In the genomic region with DNA sequence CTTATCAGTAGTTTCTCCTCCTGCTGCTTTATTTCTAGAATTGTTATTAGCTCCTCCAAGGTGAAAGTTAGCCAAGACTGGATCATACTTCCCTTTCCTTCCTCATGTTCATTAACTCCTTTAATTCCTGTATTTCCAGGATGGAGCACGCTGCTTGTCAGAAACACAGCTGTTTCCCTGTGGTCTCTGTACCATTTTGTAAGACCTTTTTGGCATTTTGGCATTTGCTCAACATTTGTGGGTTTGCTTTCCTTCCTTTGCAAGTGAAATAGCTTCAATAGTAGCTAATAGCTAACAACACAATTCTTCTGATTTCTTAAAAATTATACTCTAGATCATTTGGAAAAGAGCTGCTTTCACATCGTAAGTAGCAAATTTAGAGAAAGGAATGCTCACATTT, we compare ENCODE assay signal across 25 cellular contexts. TPM values are rescaled to one million over a fixed set of nuclear protein-coding genes. Genes with fewer than 3 reads are reported as not detected.
"Had no signal": no experiment of that assay in that cellular context is flagged by ENCODE, and none has a peak within 500 bp of the region (broad histone marks: within the 10 kb centered on the region; RNA-seq: fewer than 3 reads in every experiment).

No MANE protein-coding gene starts in this region.

- DNase-seq: activated B cell treated with CpG ODN at 0.5 μM for 24 hours; activated CD4-positive, alpha-beta T cell treated with anti-CD3 and anti-CD28 coated beads for 36 hours; activated CD4-positive, alpha-beta T cell treated with anti-CD3 and anti-CD28 coated beads, Interleukin-2, amount 50 U/mL, for 4 hours; activated CD8-positive, alpha-beta memory T cell treated with anti-CD3 and anti-CD28 coated beads, Interleukin-2, amount 50 U/mL, for 48 hours; activated effector memory CD4-positive, alpha-beta T cell treated with Interleukin-2 at 50 U/mL for 16 hours; activated naive CD4-positive, alpha-beta T cell treated with anti-CD3 and anti-CD28 coated beads, Interleukin-2, amount 10 ng/mL, durations not matched to agents 7 days and 5 days; activated T-cell treated with anti-CD3 and anti-CD28 coated beads, Interleukin-2, amount 50 U/mL, for 48 hours; anterior cingulate cortex; endodermal cell; foreskin melanocyte; kidney; lower lobe of right lung; naive thymus-derived CD4-positive, alpha-beta T cell; posterior cingulate gyrus; stimulated activated CD4-positive, alpha-beta T cell treated with anti-CD3 and anti-CD28 coated beads, Interleukin-2, amount 100 ng/mL, for 48 hours; stimulated activated CD8-positive, alpha-beta memory T cell treated with anti-CD3 and anti-CD28 coated beads, Interleukin-4, amount 100 ng/mL, for 48 hours; stimulated activated naive CD4-positive, alpha-beta T cell; testis; trophoblast cell; uterus had no signal

- H3K27me3 ChIP-seq: neural progenitor cell, testis, uterus had no signal

- H3K4me3 Mint-ChIP-seq: activated B cell treated with CpG ODN at 0.5 μM for 24 hours; activated CD4-positive, alpha-beta T cell treated with anti-CD3 and anti-CD28 coated beads for 36 hours; activated naive CD4-positive, alpha-beta T cell treated with anti-CD3 and anti-CD28 coated beads, Interleukin-2, amount 10 ng/mL, durations not matched to agents 7 days and 5 days; endodermal cell; naive thymus-derived CD4-positive, alpha-beta T cell; neural progenitor cell had no signal

- H3K27ac Mint-ChIP-seq: activated B cell treated with CpG ODN at 0.5 μM for 24 hours; activated CD4-positive, alpha-beta T cell treated with anti-CD3 and anti-CD28 coated beads for 36 hours; activated naive CD4-positive, alpha-beta T cell treated with anti-CD3 and anti-CD28 coated beads, Interleukin-2, amount 10 ng/mL, durations not matched to agents 7 days and 5 days; endodermal cell; neural progenitor cell had no signal

- H3K4me1 Mint-ChIP-seq: activated B cell treated with CpG ODN at 0.5 μM for 24 hours; activated CD4-positive, alpha-beta T cell treated with anti-CD3 and anti-CD28 coated beads for 36 hours; activated naive CD4-positive, alpha-beta T cell treated with anti-CD3 and anti-CD28 coated beads, Interleukin-2, amount 10 ng/mL, durations not matched to agents 7 days and 5 days; endodermal cell; neural progenitor cell had no signal

- H3K4me2 ChIP-seq: neural progenitor cell, smooth muscle cell had no signal

- H3K9me3 ChIP-seq: lower lobe of right lung, testis had no signal

- ATAC-seq: activated CD4-positive, alpha-beta T cell treated with anti-CD3 and anti-CD28 coated beads for 36 hours; lower lobe of right lung; naive thymus-derived CD4-positive, alpha-beta T cell; sciatic nerve had no signal

- H2AFZ ChIP-seq: neural progenitor cell had no signal

- H3K4me3 ChIP-seq: coronary artery, lower lobe of right lung, neural progenitor cell, smooth muscle cell, testis, uterus had no signal

- H3K36me3 ChIP-seq: lower lobe of right lung, neural progenitor cell, uterus had no signal

- H3K27ac ChIP-seq: coronary artery, epithelial cell of prostate, lower lobe of right lung, neural progenitor cell, testis, uterus had no signal

- H3K9ac ChIP-seq: neural progenitor cell had no signal

- H3K4me1 ChIP-seq: lower lobe of right lung, neural progenitor cell, uterus had no signal

- H3K36me3 Mint-ChIP-seq: activated naive CD4-positive, alpha-beta T cell treated with anti-CD3 and anti-CD28 coated beads, Interleukin-2, amount 10 ng/mL, durations not matched to agents 7 days and 5 days; neural progenitor cell had no signal

- H3K9me3 Mint-ChIP-seq: activated B cell treated with CpG ODN at 0.5 μM for 24 hours had no signal

RNA-seq across cellular contexts. Expression of a gene that starts 44.3 kb away (rescaled TPM):
- total RNA-seq: lower lobe of right lung, smooth muscle cell had no signal
